17 cellular contexts compared by ENCODE assay signal in the genomic region with DNA sequence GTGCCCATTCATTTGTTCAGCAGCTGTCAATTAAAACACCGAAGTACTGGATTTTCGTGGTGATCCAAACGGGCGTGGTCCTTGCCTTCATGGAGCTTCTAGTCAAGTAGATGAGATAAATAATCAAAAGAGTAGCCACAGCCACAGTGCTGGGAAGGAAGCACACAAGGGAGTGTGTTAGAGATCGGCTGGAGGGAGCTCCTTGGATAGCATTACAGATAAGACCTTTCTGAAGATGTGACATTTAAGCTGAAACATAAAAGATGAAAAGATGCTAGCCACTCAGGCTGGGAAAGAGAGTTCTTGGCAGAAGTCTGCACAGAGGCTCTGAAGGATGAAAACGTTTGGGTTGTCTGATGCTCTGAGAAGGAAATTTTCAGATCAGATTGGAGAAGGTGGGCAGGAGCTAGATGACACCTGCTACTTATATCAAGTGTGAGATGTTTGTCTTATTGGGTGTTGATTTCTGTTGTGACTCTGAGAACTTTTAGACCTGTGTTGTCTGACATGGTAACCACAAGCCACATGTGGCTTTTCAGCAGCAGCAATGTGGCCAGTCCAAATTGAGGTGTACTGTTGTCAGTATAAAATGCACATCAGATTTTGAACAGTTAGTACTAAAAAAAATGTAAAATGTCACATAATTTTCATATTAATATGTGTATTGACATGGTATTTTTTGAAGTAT.
DNase-seq lines count a peak whose midpoint lies in the region; ATAC-seq, FAIRE-seq and TF ChIP-seq lines count a peak whose summit lies in the region.
"Had no signal": no experiment of that assay in that cellular context is flagged by ENCODE, and none has a peak within 500 bp of the region (broad histone marks: within the 10 kb centered on the region; RNA-seq: fewer than 3 reads in every experiment).

No MANE protein-coding gene starts in this region.

- H3K4me1 Mint-ChIP-seq in activated naive CD4-positive, alpha-beta T cell treated with anti-CD3 and anti-CD28 coated beads, Interleukin-2, amount 50 U/mL, for 24 hours, result peaks cover 88% of the 10 kb centered on the region
- peaks cover 82% of the 10 kb centered on the region for H3K4me1 Mint-ChIP-seq in astrocyte (ENCODE audit: low read depth, unreplicated experiment)

- H2AFZ ChIP-seq in astrocyte (ENCODE audit: low read depth, low read length), result no peak overlapping the region

- TF ChIP-seq EP300 in transverse colon (IDR thresholded peaks at IDR 0.05; ENCODE audit: low read depth), result no peak

- no peaks in the 10 kb centered on the region for H3K9me3 Mint-ChIP-seq in activated naive CD4-positive, alpha-beta T cell treated with anti-CD3 and anti-CD28 coated beads, Interleukin-2, amount 50 U/mL, for 24 hours
- no peaks in the 10 kb centered on the region for H3K9me3 Mint-ChIP-seq in astrocyte (ENCODE audit: unreplicated experiment)
- H3K9me3 Mint-ChIP-seq: brain, nephron had no signal

- peaks cover 27% of the 10 kb centered on the region for H3K4me1 ChIP-seq in astrocyte (ENCODE audit: insufficient read depth, low read length)
- H3K4me1 ChIP-seq in transverse colon, result no peaks in the 10 kb centered on the region
- H3K4me1 ChIP-seq: gastroesophageal sphincter had no signal

- TF ChIP-seq POLR2A in transverse colon (IDR thresholded peaks at IDR 0.05), result no peak

- intact Hi-C loops in transverse colon (cut with DNase I; ENCODE audit: low total_unique reads), result no loop called here

- peaks cover 32% of the 10 kb centered on the region for H4K20me1 ChIP-seq in astrocyte (ENCODE audit: insufficient read depth, low read length)

- no peaks in the 10 kb centered on the region for H3K27me3 ChIP-seq in astrocyte (ENCODE audit: insufficient read depth, low read length)
- no peaks in the 10 kb centered on the region for H3K27me3 ChIP-seq in transverse colon
- H3K27me3 ChIP-seq: gastroesophageal sphincter had no signal

- no peak overlapping the region for H3K4me3 ChIP-seq in astrocyte (ENCODE audit: insufficient read depth, low read depth, low read length)
- H3K4me3 ChIP-seq in transverse colon, result no peak overlapping the region
- H3K4me3 ChIP-seq: gastroesophageal sphincter had no signal

- 90 to 100% methylated on average over 5 to 6 of the region's 6 CpGs for WGBS in transverse colon (ENCODE audit: low coverage in 1 of 2), 2 donors

- H3K27me3 Mint-ChIP-seq in activated naive CD4-positive, alpha-beta T cell treated with anti-CD3 and anti-CD28 coated beads, Interleukin-2, amount 50 U/mL, for 24 hours, result no peaks in the 10 kb centered on the region
- no peaks in the 10 kb centered on the region for H3K27me3 Mint-ChIP-seq in astrocyte (ENCODE audit: low read depth, unreplicated experiment)

- DNase-seq in activated naive CD4-positive, alpha-beta T cell treated with anti-CD3 and anti-CD28 coated beads, Interleukin-2, amount 50 U/mL, for 16 hours, result no peak
- DNase-seq in astrocyte (ENCODE audit: low read depth) (no peak), transverse colon (peak; percentile 14), GOT3 (lab: John Stamatoyannopoulos, UW) (no peak), kidney glomerular epithelial cell (lab: John Stamatoyannopoulos, UW) (no peak)
- no peak for DNase-seq in stimulated activated CD4-positive, alpha-beta T cell treated with anti-CD3 and anti-CD28 coated beads, Interleukin-2, amount 100 ng/mL, for 48 hours
- DNase-seq: left cardiac atrium, NCI-H1105, NCI-H524 treated with DMSO at 0.1 percent for 48 hours had no signal

- H3K36me3 ChIP-seq in astrocyte (ENCODE audit: insufficient read depth, low read length) (no peaks in the 10 kb centered on the region), transverse colon (no peaks in the 10 kb centered on the region)
- H3K36me3 ChIP-seq: gastroesophageal sphincter had no signal

- ATAC-seq in HG03139 (IDR thresholded peaks at IDR 0.05; ENCODE audit: unreplicated experiment), result peak; percentile 62
- ATAC-seq: gastroesophageal sphincter, left cardiac atrium, Right ventricle myocardium inferior had no signal

- H3K9me3 ChIP-seq in astrocyte (ENCODE audit: insufficient read depth, low read depth, low read length) (no peaks in the 10 kb centered on the region), transverse colon (no peaks in the 10 kb centered on the region)
- H3K9me3 ChIP-seq: gastroesophageal sphincter had no signal

- H3K79me2 ChIP-seq in astrocyte (ENCODE audit: insufficient read depth, low read length), result peaks cover 13% of the 10 kb centered on the region

- peak overlapping the region; percentile 38 for H3K27ac Mint-ChIP-seq in activated naive CD4-positive, alpha-beta T cell treated with anti-CD3 and anti-CD28 coated beads, Interleukin-2, amount 50 U/mL, for 24 hours
- H3K27ac Mint-ChIP-seq in astrocyte (ENCODE audit: unreplicated experiment), result peak overlapping the region; percentile 98
- H3K27ac Mint-ChIP-seq: brain had no signal

- H3K9ac ChIP-seq in astrocyte (ENCODE audit: low read length), result no peak overlapping the region

- H3K36me3 Mint-ChIP-seq in activated naive CD4-positive, alpha-beta T cell treated with anti-CD3 and anti-CD28 coated beads, Interleukin-2, amount 50 U/mL, for 24 hours, result peaks cover 3% of the 10 kb centered on the region
- H3K36me3 Mint-ChIP-seq in astrocyte (ENCODE audit: low read depth, unreplicated experiment), result peaks cover 15% of the 10 kb centered on the region
- H3K36me3 Mint-ChIP-seq: brain had no signal

- no peak overlapping the region for H3K4me2 ChIP-seq in astrocyte (ENCODE audit: low read length)

- FAIRE-seq in astrocyte (lab: Jason Lieb, UNC), result no peak
- FAIRE-seq: TTC549, urothelium cell line had no signal

- in situ Hi-C loops in transverse colon (cut with MboI; ENCODE audit: low pct_ligation_motif_present in 1 of 4, low pct_unique_long_range_greater_than_20kb in 1 of 4, low sequenced_read_pairs in 3 of 4), result no loop called here

- H3K27ac ChIP-seq in astrocyte (ENCODE audit: low read depth, low read length) (no peak overlapping the region), transverse colon (no peak overlapping the region)
- H3K27ac ChIP-seq: gastroesophageal sphincter had no signal

- H3K4me3 Mint-ChIP-seq in activated naive CD4-positive, alpha-beta T cell treated with anti-CD3 and anti-CD28 coated beads, Interleukin-2, amount 50 U/mL, for 24 hours, result no peak overlapping the region
- H3K4me3 Mint-ChIP-seq in astrocyte (ENCODE audit: unreplicated experiment), result peak overlapping the region; percentile 57
- H3K4me3 Mint-ChIP-seq: brain, nephron had no signal

- TF ChIP-seq CTCF in astrocyte (IDR thresholded peaks at IDR 0.05; ENCODE audit: insufficient read depth, low read depth, low read length) (no peak), transverse colon (IDR thresholded peaks at IDR 0.05) (no peak)
